8 cellular contexts compared by ENCODE assay signal in the genomic region with DNA sequence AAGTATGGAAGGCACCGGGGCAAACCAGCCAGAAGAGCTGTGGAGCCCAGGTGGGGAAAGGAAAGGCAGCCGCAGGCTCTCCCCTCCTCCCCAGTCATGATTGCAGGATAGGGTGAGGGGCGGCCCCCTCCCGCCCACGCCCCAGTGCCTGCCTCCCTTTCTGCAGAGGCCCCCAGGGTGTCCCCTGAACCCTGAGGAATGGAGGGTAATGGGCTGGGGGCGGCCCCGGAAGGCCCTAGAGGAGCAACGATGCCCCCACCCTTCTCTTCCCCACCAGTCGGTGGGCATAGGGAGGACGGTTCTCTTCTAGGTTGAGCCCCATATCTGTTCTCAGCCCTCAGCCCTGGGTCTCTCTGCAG. TPM values are rescaled to one million over a fixed set of nuclear protein-coding genes. Genes with fewer than 3 reads are reported as not detected.
DNase-seq lines count a peak whose midpoint lies in the region; ATAC-seq and TF ChIP-seq lines count a peak whose summit lies in the region.
"Not testable (repeated sequence)": the region's sequence is repeated elsewhere in the genome, so short reads cannot be mapped to it uniquely, and the experiment has no call there.

No MANE protein-coding gene starts in this region.

- H3K36me3 Mint-ChIP-seq in activated CD8-positive, alpha-beta T cell treated with anti-CD3 and anti-CD28 coated beads, Interleukin-2, amount 10 ng/mL, durations not matched to agents 7 days and 5 days (ENCODE audit: low read depth); brain; nephron progenitor cell (ENCODE audit: low read depth); stimulated activated naive CD8-positive, alpha-beta T cell treated with anti-CD3 and anti-CD28 coated beads, Interleukin-15, Interleukin-2, amounts not matched to agents 100 ng/mL and 50 ng/mL, for 24 hours (ENCODE audit: low read depth): not testable (repeated sequence)

- peak overlapping the region in 1 of 11 experiments; percentile 35; a peak in 2 of 22 replicates for H3K9ac ChIP-seq in BLaER1 treated with 17β-estradiol and CSF1 and Interleukin-3, amounts not matched to agents 10 nM and 100 nM
- H3K9ac ChIP-seq in HUES6 (ENCODE audit: low read length): peak overlapping the region; percentile 71

- H3K4me3 ChIP-seq in BLaER1 treated with 17β-estradiol and CSF1 and Interleukin-3, amounts not matched to agents 10 nM and 100 nM: peak overlapping the region in 3 of 10 experiments; percentile 58 to 63 (median 61); a peak in 6 of 20 replicates
- H3K4me3 ChIP-seq in HUES6 (ENCODE audit: low read depth, low read length): peak overlapping the region; percentile 73
- peak overlapping the region; percentile 61 for H3K4me3 ChIP-seq in epithelial cell of proximal tubule (ENCODE audit: low read depth, low read length)
- peak overlapping the region; percentile 50; the same call in 1 of the 2 replicates for H3K4me3 ChIP-seq in iPS-18c (ENCODE audit: insufficient read depth, low read depth, low read length)

- ATAC-seq in activated CD8-positive, alpha-beta T cell treated with anti-CD3 and anti-CD28 coated beads, Interleukin-2, amount 10 ng/mL, durations not matched to agents 7 days and 5 days: not testable (repeated sequence)

- TF ChIP-seq CTCF in brain (conservative IDR thresholded peaks at IDR 0.05); epithelial cell of proximal tubule (conservative IDR thresholded peaks at IDR 0.05; ENCODE audit: low read depth, low read length); nephron progenitor cell (IDR thresholded peaks at IDR 0.05): not testable (repeated sequence)

- not testable (repeated sequence) for DNase-seq in activated CD8-positive, alpha-beta T cell treated with anti-CD3 and anti-CD28 coated beads, Interleukin-2, amount 10 ng/mL, durations not matched to agents 7 days and 5 days; epithelial cell of proximal tubule (ENCODE audit: low read depth); nephron progenitor cell

- not testable (repeated sequence) for H3K9me3 ChIP-seq in BLaER1 treated with 17β-estradiol and CSF1 and Interleukin-3, amounts not matched to agents 10 nM and 100 nM (replicated peaks in 1 of 11); HUES6 (ENCODE audit: control insufficient read depth, insufficient read depth, low read depth, low read length); iPS-18c (ENCODE audit: control insufficient read depth, insufficient read depth, low read length)

- H4K20me1 ChIP-seq in BLaER1 treated with 17β-estradiol and CSF1 and Interleukin-3, amounts not matched to agents 10 nM and 100 nM: peaks cover 0 to 13% (median 0%) of the 10 kb centered on the region in 11 experiments; a peak in 5 of 22 replicates

- not testable (repeated sequence) for H3K4me1 Mint-ChIP-seq in activated CD8-positive, alpha-beta T cell treated with anti-CD3 and anti-CD28 coated beads, Interleukin-2, amount 10 ng/mL, durations not matched to agents 7 days and 5 days (ENCODE audit: low read depth); stimulated activated naive CD8-positive, alpha-beta T cell treated with anti-CD3 and anti-CD28 coated beads, Interleukin-15, Interleukin-2, amounts not matched to agents 100 ng/mL and 50 ng/mL, for 24 hours (ENCODE audit: low read depth)
- H3K4me1 Mint-ChIP-seq in brain (peaks cover 16% of the 10 kb centered on the region), nephron progenitor cell (peaks cover 16% of the 10 kb centered on the region)

- peaks cover 0 to 32% (median 29%) of the 10 kb centered on the region in 10 experiments; a peak in 16 of 20 replicates for H3K4me1 ChIP-seq in BLaER1 treated with 17β-estradiol and CSF1 and Interleukin-3, amounts not matched to agents 10 nM and 100 nM
- H3K4me1 ChIP-seq in HUES6 (ENCODE audit: control insufficient read depth, insufficient read depth, low read length): peaks cover 35% of the 10 kb centered on the region

- H3K27ac ChIP-seq in BLaER1 treated with 17β-estradiol and CSF1 and Interleukin-3, amounts not matched to agents 10 nM and 100 nM; HUES6 (ENCODE audit: low read depth, low read length): not testable (repeated sequence)

- peak overlapping the region in 9 of 11 experiments; percentile 61 to 82 (median 75); a peak in 17 of 22 replicates for H3K4me2 ChIP-seq in BLaER1 treated with 17β-estradiol and CSF1 and Interleukin-3, amounts not matched to agents 10 nM and 100 nM

- H3K36me3 ChIP-seq in BLaER1 treated with 17β-estradiol and CSF1 and Interleukin-3, amounts not matched to agents 10 nM and 100 nM; HUES6 (ENCODE audit: control insufficient read depth, insufficient read depth, low read length): not testable (repeated sequence)

- POLR2A ChIA-PET in activated CD8-positive, alpha-beta T cell treated with anti-CD3 and anti-CD28 coated beads, Interleukin-2, amount 10 ng/mL, durations not matched to agents 7 days and 5 days (lab: Charles Lee): not testable (repeated sequence)

- not testable (repeated sequence) for H3K27me3 Mint-ChIP-seq in activated CD8-positive, alpha-beta T cell treated with anti-CD3 and anti-CD28 coated beads, Interleukin-2, amount 10 ng/mL, durations not matched to agents 7 days and 5 days (ENCODE audit: low read depth); brain; stimulated activated naive CD8-positive, alpha-beta T cell treated with anti-CD3 and anti-CD28 coated beads, Interleukin-15, Interleukin-2, amounts not matched to agents 100 ng/mL and 50 ng/mL, for 24 hours
- H3K27me3 Mint-ChIP-seq in nephron progenitor cell (ENCODE audit: low read depth, poor library complexity): peaks cover 14% of the 10 kb centered on the region

- CTCF ChIA-PET in activated CD8-positive, alpha-beta T cell treated with anti-CD3 and anti-CD28 coated beads, Interleukin-2, amount 10 ng/mL, durations not matched to agents 7 days and 5 days (lab: Charles Lee): not testable (repeated sequence)

- not testable (repeated sequence) for H3K27ac Mint-ChIP-seq in activated CD8-positive, alpha-beta T cell treated with anti-CD3 and anti-CD28 coated beads, Interleukin-2, amount 10 ng/mL, durations not matched to agents 7 days and 5 days; brain; nephron progenitor cell; stimulated activated naive CD8-positive, alpha-beta T cell treated with anti-CD3 and anti-CD28 coated beads, Interleukin-15, Interleukin-2, amounts not matched to agents 100 ng/mL and 50 ng/mL, for 24 hours

- peak overlapping the region; percentile 43 for H3K4me3 Mint-ChIP-seq in activated CD8-positive, alpha-beta T cell treated with anti-CD3 and anti-CD28 coated beads, Interleukin-2, amount 10 ng/mL, durations not matched to agents 7 days and 5 days
- peak overlapping the region; percentile 79 to 85 (median 81) for H3K4me3 Mint-ChIP-seq in brain
- peak overlapping the region; percentile 79 for H3K4me3 Mint-ChIP-seq in nephron progenitor cell
- H3K4me3 Mint-ChIP-seq in stimulated activated naive CD8-positive, alpha-beta T cell treated with anti-CD3 and anti-CD28 coated beads, Interleukin-15, Interleukin-2, amounts not matched to agents 100 ng/mL and 50 ng/mL, for 24 hours: peak overlapping the region; percentile 32

- peaks cover 50 to 95% (median 74%) of the 10 kb centered on the region in 11 experiments for H3K27me3 ChIP-seq in BLaER1 treated with 17β-estradiol and CSF1 and Interleukin-3, amounts not matched to agents 10 nM and 100 nM
- H3K27me3 ChIP-seq in HUES6 (ENCODE audit: control insufficient read depth, insufficient read depth, low read length): not testable (repeated sequence)

- not testable (repeated sequence) for H3K9me3 Mint-ChIP-seq in activated CD8-positive, alpha-beta T cell treated with anti-CD3 and anti-CD28 coated beads, Interleukin-2, amount 10 ng/mL, durations not matched to agents 7 days and 5 days (ENCODE audit: insufficient read depth); stimulated activated naive CD8-positive, alpha-beta T cell treated with anti-CD3 and anti-CD28 coated beads, Interleukin-15, Interleukin-2, amounts not matched to agents 100 ng/mL and 50 ng/mL, for 24 hours
- H3K9me3 Mint-ChIP-seq in brain (peaks cover 0 to 11% (median 0%) of the 10 kb centered on the region in 5 experiments), nephron progenitor cell (peaks cover 55% of the 10 kb centered on the region)

RNA-seq across cellular contexts. Expression of gene SMIM10L2A, which starts 1.0 kb away (rescaled TPM):
- under 1 TPM; 0.58 to 0.65 TPM for total RNA-seq in activated CD8-positive, alpha-beta T cell treated with anti-CD3 and anti-CD28 coated beads, Interleukin-2, amount 10 ng/mL, durations not matched to agents 7 days and 5 days
- polyA plus RNA-seq in brain (ENCODE audit: insufficient read depth, low read depth, low replicate concordance): 12.4 TPM
- total RNA-seq in epithelial cell of proximal tubule: 0.65 and 2.3 TPM in 2 replicates
